32 cellular contexts compared by ENCODE assay signal in the genomic region with DNA sequence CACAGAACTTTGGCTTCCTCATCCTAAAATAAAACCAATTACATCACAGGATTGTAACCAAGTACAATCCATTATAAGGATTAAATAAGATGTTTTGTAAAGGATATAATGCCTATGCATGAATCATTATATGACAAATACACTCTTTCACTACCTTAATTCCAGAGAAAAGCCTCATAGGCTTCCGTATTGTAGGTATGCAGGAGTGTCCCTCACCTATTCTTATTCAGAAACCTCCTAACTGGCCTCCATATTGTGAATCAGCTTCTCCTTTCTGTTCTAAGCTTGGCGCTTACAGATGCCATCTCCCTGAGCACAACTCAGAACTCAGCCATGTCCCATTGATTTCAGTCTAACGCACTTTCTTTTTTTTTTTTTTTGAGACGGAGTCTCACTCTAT.
"Had no signal": no experiment of that assay in that cellular context is flagged by ENCODE, and none has a peak within 500 bp of the region (broad histone marks: within the 10 kb centered on the region; RNA-seq: fewer than 3 reads in every experiment).

No MANE protein-coding gene starts in this region.

- H3K27me3 Mint-ChIP-seq: activated CD4-positive, alpha-beta T cell treated with anti-CD3 and anti-CD28 coated beads, Interleukin-2, amount 10 ng/mL, durations not matched to agents 7 days and 5 days; activated naive CD4-positive, alpha-beta T cell treated with anti-CD3 and anti-CD28 coated beads, Interleukin-2, amount 50 U/mL, for 24 hours; activated naive CD8-positive, alpha-beta T cell treated with anti-CD3 and anti-CD28 coated beads for 36 hours; activated naive CD8-positive, alpha-beta T cell treated with anti-CD3 and anti-CD28 coated beads, Interleukin-2, amount 50 U/mL, for 24 hours had no signal

- ATAC-seq: activated naive CD8-positive, alpha-beta T cell treated with anti-CD3 and anti-CD28 coated beads, Interleukin-2, amount 50 U/mL, for 24 hours; activated T-cell treated with anti-CD3 and anti-CD28 coated beads, Interleukin-2, amount 50 U/mL, for 4 hours; body of pancreas; T-helper 17 cell had no signal

- H3K9me3 Mint-ChIP-seq: activated CD4-positive, alpha-beta memory T cell treated with anti-CD3 and anti-CD28 coated beads, Interleukin-2, amount 10 ng/mL, durations not matched to agents 7 days and 5 days; activated CD4-positive, alpha-beta T cell treated with anti-CD3 and anti-CD28 coated beads, Interleukin-2, amount 10 ng/mL, durations not matched to agents 7 days and 5 days; activated naive CD4-positive, alpha-beta T cell treated with anti-CD3 and anti-CD28 coated beads for 36 hours; activated naive CD4-positive, alpha-beta T cell treated with anti-CD3 and anti-CD28 coated beads, Interleukin-2, amount 50 U/mL, for 24 hours; activated naive CD8-positive, alpha-beta T cell treated with anti-CD3 and anti-CD28 coated beads for 36 hours; activated naive CD8-positive, alpha-beta T cell treated with anti-CD3 and anti-CD28 coated beads, Interleukin-2, amount 50 U/mL, for 24 hours; activated T-cell treated with anti-CD3 and anti-CD28 coated beads, Interleukin-2, amount 50 U/mL, for 4 hours; activated T-helper 1 cell treated with anti-CD3 and anti-CD28 coated beads, Interleukin-12 subunit alpha, Interleukin-12 subunit beta, Interleukin-2, Interleukin-4 antibody, amounts not matched to agents 30 ng/mL and 10 ng/mL and 1 ng/mL, durations not matched to agents 14 hours and 24 hours and 36 hours; activated T-helper 2 cell treated with anti-CD3 and anti-CD28 coated beads, Interferon-gamma antibody, Interleukin-2, Interleukin-4, amounts not matched to agents 10 μg/mL and 5 μg/mL and 100 μg/mL, durations not matched to agents 14 hours and 24 hours and 36 hours; endodermal cell; T-helper 2 cell treated with Interferon-gamma antibody and Interleukin-4, amounts not matched to agents 5 μg/mL and 100 μg/mL, for 36 hours had no signal

- H3K36me3 ChIP-seq: adrenal gland, cardiac muscle cell, colonic mucosa had no signal

- H3K27ac Mint-ChIP-seq: activated CD4-positive, alpha-beta memory T cell treated with anti-CD3 and anti-CD28 coated beads, Interleukin-2, amount 10 ng/mL, durations not matched to agents 7 days and 5 days; activated CD4-positive, alpha-beta T cell treated with anti-CD3 and anti-CD28 coated beads, Interleukin-2, amount 10 ng/mL, durations not matched to agents 7 days and 5 days; activated naive CD4-positive, alpha-beta T cell treated with anti-CD3 and anti-CD28 coated beads for 36 hours; activated naive CD4-positive, alpha-beta T cell treated with anti-CD3 and anti-CD28 coated beads, Interleukin-2, amount 50 U/mL, for 24 hours; activated naive CD8-positive, alpha-beta T cell treated with anti-CD3 and anti-CD28 coated beads for 36 hours; activated naive CD8-positive, alpha-beta T cell treated with anti-CD3 and anti-CD28 coated beads, Interleukin-2, amount 50 U/mL, for 24 hours; activated T-helper 1 cell treated with anti-CD3 and anti-CD28 coated beads, Interleukin-12 subunit alpha, Interleukin-12 subunit beta, Interleukin-2, Interleukin-4 antibody, amounts not matched to agents 30 ng/mL and 10 ng/mL and 1 ng/mL, durations not matched to agents 14 hours and 24 hours and 36 hours; activated T-helper 2 cell treated with anti-CD3 and anti-CD28 coated beads, Interferon-gamma antibody, Interleukin-2, Interleukin-4, amounts not matched to agents 10 μg/mL and 5 μg/mL and 100 μg/mL, durations not matched to agents 14 hours and 24 hours and 36 hours; endodermal cell; T-helper 17 cell; T-helper 2 cell treated with Interferon-gamma antibody and Interleukin-4, amounts not matched to agents 5 μg/mL and 100 μg/mL, for 36 hours had no signal

- DNase-seq: activated CD4-positive, alpha-beta memory T cell treated with anti-CD3 and anti-CD28 coated beads, Interleukin-2, amount 10 ng/mL, durations not matched to agents 7 days and 5 days; activated CD4-positive, alpha-beta T cell treated with anti-CD3 and anti-CD28 coated beads for 1 hour; activated CD4-positive, alpha-beta T cell treated with anti-CD3 and anti-CD28 coated beads for 4 hours; activated CD4-positive, alpha-beta T cell treated with anti-CD3 and anti-CD28 coated beads, Interleukin-2, amount 10 ng/mL, durations not matched to agents 7 days and 5 days; activated CD4-positive, alpha-beta T cell treated with anti-CD3 and anti-CD28 coated beads, Interleukin-2, amount 50 U/mL, for 4 hours; activated CD8-positive, alpha-beta memory T cell treated with anti-CD3 and anti-CD28 coated beads, Interleukin-2, amount 50 U/mL, for 48 hours; activated effector memory CD4-positive, alpha-beta T cell treated with anti-CD3 and anti-CD28 coated beads, Interleukin-2, amount 50 U/mL, for 16 hours; activated naive CD4-positive, alpha-beta T cell treated with anti-CD3 and anti-CD28 coated beads for 36 hours; activated naive CD8-positive, alpha-beta T cell treated with anti-CD3 and anti-CD28 coated beads for 36 hours; activated naive CD8-positive, alpha-beta T cell treated with anti-CD3 and anti-CD28 coated beads, Interleukin-2, amount 50 U/mL, for 24 hours; activated T-cell treated with anti-CD3 and anti-CD28 coated beads for 4 hours; activated T-cell treated with anti-CD3 and anti-CD28 coated beads, Interleukin-2, amount 50 U/mL, for 4 hours; adrenal gland; amygdala; aorta; body of pancreas; central memory CD4-positive, alpha-beta T cell; cerebellar nuclear complex; colonic mucosa; effector CD8-positive, alpha-beta T cell; endodermal cell; head of caudate nucleus; hippocampal formation; T-helper 1 cell; T-helper 17 cell; T1000 had no signal

- H3K27ac ChIP-seq: adrenal gland, body of pancreas, cardiac muscle cell, colonic mucosa, esophagus muscularis mucosa had no signal

- H3K4me1 Mint-ChIP-seq: activated CD4-positive, alpha-beta memory T cell treated with anti-CD3 and anti-CD28 coated beads, Interleukin-2, amount 10 ng/mL, durations not matched to agents 7 days and 5 days; activated CD4-positive, alpha-beta T cell treated with anti-CD3 and anti-CD28 coated beads, Interleukin-2, amount 10 ng/mL, durations not matched to agents 7 days and 5 days; activated naive CD4-positive, alpha-beta T cell treated with anti-CD3 and anti-CD28 coated beads, Interleukin-2, amount 50 U/mL, for 24 hours; activated naive CD8-positive, alpha-beta T cell treated with anti-CD3 and anti-CD28 coated beads for 36 hours; activated naive CD8-positive, alpha-beta T cell treated with anti-CD3 and anti-CD28 coated beads, Interleukin-2, amount 50 U/mL, for 24 hours; endodermal cell; T-helper 17 cell had no signal

- H3K36me3 Mint-ChIP-seq: activated naive CD4-positive, alpha-beta T cell treated with anti-CD3 and anti-CD28 coated beads, Interleukin-2, amount 50 U/mL, for 24 hours; activated naive CD8-positive, alpha-beta T cell treated with anti-CD3 and anti-CD28 coated beads for 36 hours had no signal

- H3K27me3 ChIP-seq: adrenal gland, body of pancreas, cardiac muscle cell, colonic mucosa, esophagus muscularis mucosa had no signal

- H3K4me1 ChIP-seq: adrenal gland, body of pancreas, colonic mucosa had no signal

- H3K4me3 ChIP-seq: adrenal gland, body of pancreas, cardiac muscle cell, colonic mucosa, esophagus muscularis mucosa had no signal

- H3K9me3 ChIP-seq: adrenal gland, body of pancreas, colonic mucosa, esophagus muscularis mucosa had no signal

- H3K4me3 Mint-ChIP-seq: activated CD4-positive, alpha-beta memory T cell treated with anti-CD3 and anti-CD28 coated beads, Interleukin-2, amount 10 ng/mL, durations not matched to agents 7 days and 5 days; activated CD4-positive, alpha-beta T cell treated with anti-CD3 and anti-CD28 coated beads, Interleukin-2, amount 10 ng/mL, durations not matched to agents 7 days and 5 days; activated naive CD4-positive, alpha-beta T cell treated with anti-CD3 and anti-CD28 coated beads for 36 hours; activated naive CD4-positive, alpha-beta T cell treated with anti-CD3 and anti-CD28 coated beads, Interleukin-2, amount 50 U/mL, for 24 hours; activated naive CD8-positive, alpha-beta T cell treated with anti-CD3 and anti-CD28 coated beads for 36 hours; activated naive CD8-positive, alpha-beta T cell treated with anti-CD3 and anti-CD28 coated beads, Interleukin-2, amount 50 U/mL, for 24 hours; activated T-cell treated with anti-CD3 and anti-CD28 coated beads, Interleukin-2, amount 50 U/mL, for 4 hours; activated T-helper 1 cell treated with anti-CD3 and anti-CD28 coated beads, Interleukin-12 subunit alpha, Interleukin-12 subunit beta, Interleukin-2, Interleukin-4 antibody, amounts not matched to agents 30 ng/mL and 10 ng/mL and 1 ng/mL, durations not matched to agents 14 hours and 24 hours and 36 hours; endodermal cell; T-helper 17 cell; T-helper 2 cell treated with Interferon-gamma antibody and Interleukin-4, amounts not matched to agents 5 μg/mL and 100 μg/mL, for 36 hours had no signal
